Comparison of ENCODE assay signal across 1 cellular context in the genomic region with DNA sequence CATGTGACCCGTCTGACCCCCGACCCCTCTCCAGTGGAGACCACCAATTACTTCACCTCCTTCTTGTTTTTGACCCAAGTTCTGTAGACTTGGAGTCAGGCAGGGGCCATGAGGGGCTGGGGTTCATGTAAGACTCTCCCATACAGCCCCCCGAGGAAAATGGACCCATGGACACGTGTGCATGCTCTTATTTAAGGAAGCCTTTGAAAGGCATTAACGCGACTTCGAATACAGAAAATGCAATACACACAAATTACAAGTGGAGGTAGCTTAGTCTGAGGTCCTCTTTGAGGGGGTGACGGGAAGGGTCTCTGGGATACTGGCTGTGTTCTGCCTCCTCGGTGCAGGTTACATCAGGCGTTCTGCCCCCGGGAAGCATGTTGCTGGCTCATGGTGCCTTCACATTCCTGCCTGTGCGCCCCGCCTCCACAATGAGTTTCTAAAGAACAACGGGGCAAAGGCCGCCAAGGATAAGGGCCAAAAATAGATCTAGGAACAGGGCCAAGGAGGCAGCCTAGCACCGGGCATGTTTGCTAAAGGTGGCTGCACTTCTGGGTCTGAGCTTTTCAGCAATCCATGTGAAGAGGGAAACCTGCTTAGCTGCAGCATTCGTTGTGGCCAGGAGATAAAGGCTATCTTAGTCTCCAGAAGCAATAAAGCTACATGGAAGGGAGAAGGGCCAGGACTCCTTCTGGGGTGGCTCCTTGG.
TF ChIP-seq lines count a peak whose summit lies in the region.

No MANE protein-coding gene starts in this region.

TF ChIP-seq in GM23338, 12 proteins besides CTCF, POLR2A, EP300 and RAD21 (continued from another document):
- TF ChIP-seq, protein P1, sequence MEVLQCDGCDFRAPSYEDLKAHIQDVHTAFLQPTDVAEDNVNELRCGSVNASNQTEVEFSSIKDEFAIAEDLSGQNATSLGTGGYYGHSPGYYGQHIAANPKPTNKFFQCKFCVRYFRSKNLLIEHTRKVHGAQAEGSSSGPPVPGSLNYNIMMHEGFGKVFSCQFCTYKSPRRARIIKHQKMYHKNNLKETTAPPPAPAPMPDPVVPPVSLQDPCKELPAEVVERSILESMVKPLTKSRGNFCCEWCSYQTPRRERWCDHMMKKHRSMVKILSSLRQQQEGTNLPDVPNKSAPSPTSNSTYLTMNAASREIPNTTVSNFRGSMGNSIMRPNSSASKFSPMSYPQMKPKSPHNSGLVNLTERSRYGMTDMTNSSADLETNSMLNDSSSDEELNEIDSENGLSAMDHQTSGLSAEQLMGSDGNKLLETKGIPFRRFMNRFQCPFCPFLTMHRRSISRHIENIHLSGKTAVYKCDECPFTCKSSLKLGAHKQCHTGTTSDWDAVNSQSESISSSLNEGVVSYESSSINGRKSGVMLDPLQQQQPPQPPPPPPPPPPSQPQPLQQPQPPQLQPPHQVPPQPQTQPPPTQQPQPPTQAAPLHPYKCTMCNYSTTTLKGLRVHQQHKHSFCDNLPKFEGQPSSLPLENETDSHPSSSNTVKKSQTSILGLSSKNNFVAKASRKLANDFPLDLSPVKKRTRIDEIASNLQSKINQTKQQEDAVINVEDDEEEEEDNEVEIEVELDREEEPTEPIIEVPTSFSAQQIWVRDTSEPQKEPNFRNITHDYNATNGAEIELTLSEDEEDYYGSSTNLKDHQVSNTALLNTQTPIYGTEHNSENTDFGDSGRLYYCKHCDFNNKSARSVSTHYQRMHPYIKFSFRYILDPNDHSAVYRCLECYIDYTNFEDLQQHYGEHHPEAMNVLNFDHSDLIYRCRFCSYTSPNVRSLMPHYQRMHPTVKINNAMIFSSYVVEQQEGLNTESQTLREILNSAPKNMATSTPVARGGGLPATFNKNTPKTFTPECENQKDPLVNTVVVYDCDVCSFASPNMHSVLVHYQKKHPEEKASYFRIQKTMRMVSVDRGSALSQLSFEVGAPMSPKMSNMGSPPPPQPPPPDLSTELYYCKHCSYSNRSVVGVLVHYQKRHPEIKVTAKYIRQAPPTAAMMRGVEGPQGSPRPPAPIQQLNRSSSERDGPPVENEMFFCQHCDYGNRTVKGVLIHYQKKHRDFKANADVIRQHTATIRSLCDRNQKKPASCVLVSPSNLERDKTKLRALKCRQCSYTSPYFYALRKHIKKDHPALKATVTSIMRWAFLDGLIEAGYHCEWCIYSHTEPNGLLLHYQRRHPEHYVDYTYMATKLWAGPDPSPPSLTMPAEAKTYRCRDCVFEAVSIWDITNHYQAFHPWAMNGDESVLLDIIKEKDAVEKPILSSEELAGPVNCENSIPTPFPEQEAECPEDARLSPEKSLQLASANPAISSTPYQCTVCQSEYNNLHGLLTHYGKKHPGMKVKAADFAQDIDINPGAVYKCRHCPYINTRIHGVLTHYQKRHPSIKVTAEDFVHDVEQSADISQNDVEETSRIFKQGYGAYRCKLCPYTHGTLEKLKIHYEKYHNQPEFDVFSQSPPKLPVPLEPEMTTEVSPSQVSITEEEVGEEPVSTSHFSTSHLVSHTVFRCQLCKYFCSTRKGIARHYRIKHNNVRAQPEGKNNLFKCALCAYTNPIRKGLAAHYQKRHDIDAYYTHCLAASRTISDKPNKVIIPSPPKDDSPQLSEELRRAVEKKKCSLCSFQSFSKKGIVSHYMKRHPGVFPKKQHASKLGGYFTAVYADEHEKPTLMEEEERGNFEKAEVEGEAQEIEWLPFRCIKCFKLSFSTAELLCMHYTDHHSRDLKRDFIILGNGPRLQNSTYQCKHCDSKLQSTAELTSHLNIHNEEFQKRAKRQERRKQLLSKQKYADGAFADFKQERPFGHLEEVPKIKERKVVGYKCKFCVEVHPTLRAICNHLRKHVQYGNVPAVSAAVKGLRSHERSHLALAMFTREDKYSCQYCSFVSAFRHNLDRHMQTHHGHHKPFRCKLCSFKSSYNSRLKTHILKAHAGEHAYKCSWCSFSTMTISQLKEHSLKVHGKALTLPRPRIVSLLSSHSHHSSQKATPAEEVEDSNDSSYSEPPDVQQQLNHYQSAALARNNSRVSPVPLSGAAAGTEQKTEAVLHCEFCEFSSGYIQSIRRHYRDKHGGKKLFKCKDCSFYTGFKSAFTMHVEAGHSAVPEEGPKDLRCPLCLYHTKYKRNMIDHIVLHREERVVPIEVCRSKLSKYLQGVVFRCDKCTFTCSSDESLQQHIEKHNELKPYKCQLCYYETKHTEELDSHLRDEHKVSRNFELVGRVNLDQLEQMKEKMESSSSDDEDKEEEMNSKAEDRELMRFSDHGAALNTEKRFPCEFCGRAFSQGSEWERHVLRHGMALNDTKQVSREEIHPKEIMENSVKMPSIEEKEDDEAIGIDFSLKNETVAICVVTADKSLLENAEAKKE (CRISPR knock-in tag; IDR thresholded peaks at IDR 0.05): no peak
- TF ChIP-seq JUNB (IDR thresholded peaks at IDR 0.05; ENCODE audit: unreplicated experiment): no peak
- TF ChIP-seq, protein P2, sequence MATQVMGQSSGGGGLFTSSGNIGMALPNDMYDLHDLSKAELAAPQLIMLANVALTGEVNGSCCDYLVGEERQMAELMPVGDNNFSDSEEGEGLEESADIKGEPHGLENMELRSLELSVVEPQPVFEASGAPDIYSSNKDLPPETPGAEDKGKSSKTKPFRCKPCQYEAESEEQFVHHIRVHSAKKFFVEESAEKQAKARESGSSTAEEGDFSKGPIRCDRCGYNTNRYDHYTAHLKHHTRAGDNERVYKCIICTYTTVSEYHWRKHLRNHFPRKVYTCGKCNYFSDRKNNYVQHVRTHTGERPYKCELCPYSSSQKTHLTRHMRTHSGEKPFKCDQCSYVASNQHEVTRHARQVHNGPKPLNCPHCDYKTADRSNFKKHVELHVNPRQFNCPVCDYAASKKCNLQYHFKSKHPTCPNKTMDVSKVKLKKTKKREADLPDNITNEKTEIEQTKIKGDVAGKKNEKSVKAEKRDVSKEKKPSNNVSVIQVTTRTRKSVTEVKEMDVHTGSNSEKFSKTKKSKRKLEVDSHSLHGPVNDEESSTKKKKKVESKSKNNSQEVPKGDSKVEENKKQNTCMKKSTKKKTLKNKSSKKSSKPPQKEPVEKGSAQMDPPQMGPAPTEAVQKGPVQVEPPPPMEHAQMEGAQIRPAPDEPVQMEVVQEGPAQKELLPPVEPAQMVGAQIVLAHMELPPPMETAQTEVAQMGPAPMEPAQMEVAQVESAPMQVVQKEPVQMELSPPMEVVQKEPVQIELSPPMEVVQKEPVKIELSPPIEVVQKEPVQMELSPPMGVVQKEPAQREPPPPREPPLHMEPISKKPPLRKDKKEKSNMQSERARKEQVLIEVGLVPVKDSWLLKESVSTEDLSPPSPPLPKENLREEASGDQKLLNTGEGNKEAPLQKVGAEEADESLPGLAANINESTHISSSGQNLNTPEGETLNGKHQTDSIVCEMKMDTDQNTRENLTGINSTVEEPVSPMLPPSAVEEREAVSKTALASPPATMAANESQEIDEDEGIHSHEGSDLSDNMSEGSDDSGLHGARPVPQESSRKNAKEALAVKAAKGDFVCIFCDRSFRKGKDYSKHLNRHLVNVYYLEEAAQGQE (IDR thresholded peaks at IDR 0.05; ENCODE audit: unreplicated experiment): no peak
- no peak for TF ChIP-seq STAT1 (IDR thresholded peaks at IDR 0.05; ENCODE audit: unreplicated experiment)
- TF ChIP-seq ZNF114 (CRISPR knock-in tag; IDR thresholded peaks at IDR 0.05): no peak
- TF ChIP-seq POLR2AphosphoS5 (IDR thresholded peaks at IDR 0.05; ENCODE audit: low read depth): no peak
- no peak for TF ChIP-seq CREB1 (CRISPR knock-in tag; IDR thresholded peaks at IDR 0.05; ENCODE audit: low read depth)
